Comparison of ENCODE assay signal across 16 cellular contexts in the genomic region with DNA sequence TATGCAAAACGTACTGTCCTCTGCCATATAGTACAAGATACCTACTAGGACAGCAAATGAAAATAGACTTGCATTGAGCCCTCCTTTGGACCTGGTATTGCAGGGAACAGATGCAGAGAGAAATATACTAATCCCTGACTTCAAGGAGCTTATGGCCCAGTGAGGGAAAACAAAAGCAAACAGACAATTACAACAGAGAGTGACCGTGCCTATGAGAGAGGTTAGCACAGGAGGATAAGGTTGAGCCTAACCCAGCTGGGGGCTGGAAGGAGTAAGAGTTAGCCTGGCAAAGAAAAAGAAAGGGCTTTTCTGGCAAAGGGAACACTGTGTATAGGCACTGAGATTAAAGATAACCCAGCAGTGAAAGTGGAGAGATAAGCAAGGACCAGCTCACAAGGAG. TPM values are rescaled to one million over a fixed set of nuclear protein-coding genes. Genes with fewer than 3 reads are reported as not detected.
"Had no signal": no experiment of that assay in that cellular context is flagged by ENCODE, and none has a peak within 500 bp of the region (broad histone marks: within the 10 kb centered on the region; RNA-seq: fewer than 3 reads in every experiment).

No MANE protein-coding gene starts in this region.

- H3K9me3 Mint-ChIP-seq: neural progenitor cell had no signal

- H3K9me3 ChIP-seq: gastroesophageal sphincter, ovary, spleen, thoracic aorta, upper lobe of right lung had no signal

- H3K4me3 Mint-ChIP-seq: activated CD8-positive, alpha-beta T cell treated with anti-CD3 and anti-CD28 coated beads, Interleukin-2, amount 10 ng/mL, durations not matched to agents 7 days and 5 days; neural progenitor cell had no signal

- H3K36me3 ChIP-seq: ovary had no signal

- H3K27me3 ChIP-seq: dorsolateral prefrontal cortex, gastroesophageal sphincter, neural progenitor cell, ovary, spleen, upper lobe of right lung had no signal

- H3K27ac Mint-ChIP-seq: activated CD8-positive, alpha-beta T cell treated with anti-CD3 and anti-CD28 coated beads, Interleukin-2, amount 10 ng/mL, durations not matched to agents 7 days and 5 days; neural progenitor cell had no signal

- ATAC-seq: activated CD8-positive, alpha-beta T cell treated with anti-CD3 and anti-CD28 coated beads, Interleukin-2, amount 10 ng/mL, durations not matched to agents 7 days and 5 days; gastroesophageal sphincter; sciatic nerve; upper lobe of right lung had no signal

- H3K27ac ChIP-seq: dorsolateral prefrontal cortex, gastroesophageal sphincter, neural progenitor cell, ovary, spleen, thoracic aorta, upper lobe of right lung had no signal

- DNase-seq: activated CD4-positive, CD25-positive, alpha-beta regulatory T cell treated with anti-CD3 and anti-CD28 coated beads, Interleukin-2, amount 50 U/mL, for 72 hours; activated CD8-positive, alpha-beta memory T cell treated with anti-CD3 and anti-CD28 coated beads, Interleukin-2, amount 50 U/mL, for 4 hours; activated CD8-positive, alpha-beta T cell treated with anti-CD3 and anti-CD28 coated beads, Interleukin-2, amount 10 ng/mL, durations not matched to agents 7 days and 5 days; dorsolateral prefrontal cortex; midbrain; ovary; spleen; T1000; upper lobe of right lung had no signal

- H3K4me3 ChIP-seq: dorsolateral prefrontal cortex, gastroesophageal sphincter, neural progenitor cell, ovary, spleen, thoracic aorta, upper lobe of right lung had no signal

RNA-seq across cellular contexts. Expression of a gene that starts 33.3 kb away (rescaled TPM):
- total RNA-seq: activated CD8-positive, alpha-beta T cell treated with anti-CD3 and anti-CD28 coated beads, Interleukin-2, amount 10 ng/mL, durations not matched to agents 7 days and 5 days; lung microvascular endothelial cell; pulmonary artery endothelial cell; sciatic nerve; SK-MEL-5; thoracic aorta; upper lobe of right lung had no signal
